Comparison of ENCODE assay signal across 1 cellular context in the genomic region with DNA sequence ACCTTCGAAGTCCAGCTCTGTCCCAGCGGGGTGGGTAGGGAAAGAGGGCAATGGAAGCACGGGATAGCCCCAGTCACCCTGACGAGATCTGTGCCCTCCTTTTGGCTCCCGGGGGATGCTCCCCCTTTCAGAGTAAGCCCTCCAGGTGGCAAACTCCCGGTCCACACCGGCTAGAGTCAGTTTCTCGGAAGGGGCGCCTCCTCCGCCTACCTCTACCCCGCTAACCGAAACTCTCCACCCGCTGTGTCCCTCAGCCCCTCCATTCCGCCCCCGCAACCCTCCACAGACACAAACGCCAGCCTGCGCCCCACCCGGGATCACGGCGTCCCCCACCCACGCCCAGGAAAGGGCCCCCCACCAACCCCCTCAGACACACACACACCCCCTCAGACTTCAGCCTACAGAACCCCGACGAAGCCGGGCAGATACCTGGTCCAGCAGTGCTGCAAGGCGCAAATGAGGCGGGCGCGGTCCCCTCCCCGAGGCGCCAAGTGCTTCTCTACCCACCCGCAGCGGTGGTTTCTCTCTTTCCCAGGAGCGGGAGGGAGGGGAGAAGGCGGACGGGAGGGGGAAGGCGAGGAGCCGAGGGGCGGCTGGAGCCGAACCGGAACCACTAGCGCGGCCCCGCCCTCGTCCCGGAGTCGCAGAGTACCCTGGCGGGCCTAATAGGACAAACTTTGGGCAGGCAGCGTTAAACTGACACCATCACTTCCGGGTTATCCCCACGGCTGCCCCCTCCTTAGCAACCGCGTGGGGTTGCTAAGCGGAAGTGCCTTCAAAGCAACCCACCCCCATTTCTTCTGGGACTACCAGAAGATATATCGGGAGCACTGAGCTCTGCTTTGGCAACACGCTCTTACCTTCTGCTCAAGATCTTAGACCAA.
A peak's percentile ranks its signal among the peaks of the same experiment; 100 is the strongest.
TF ChIP-seq lines count a peak whose summit lies in the region.

TSS of gene CSNK1G1 (minus strand) at position 615 of the 884 bp plus-strand sequence. CDS start 55,674 bp downstream, outside the sequence.

TF ChIP-seq in K562, 482 proteins besides CTCF, POLR2A, EP300 and RAD21 (continued from another document and continues in another):
- TF ChIP-seq, protein P1, sequence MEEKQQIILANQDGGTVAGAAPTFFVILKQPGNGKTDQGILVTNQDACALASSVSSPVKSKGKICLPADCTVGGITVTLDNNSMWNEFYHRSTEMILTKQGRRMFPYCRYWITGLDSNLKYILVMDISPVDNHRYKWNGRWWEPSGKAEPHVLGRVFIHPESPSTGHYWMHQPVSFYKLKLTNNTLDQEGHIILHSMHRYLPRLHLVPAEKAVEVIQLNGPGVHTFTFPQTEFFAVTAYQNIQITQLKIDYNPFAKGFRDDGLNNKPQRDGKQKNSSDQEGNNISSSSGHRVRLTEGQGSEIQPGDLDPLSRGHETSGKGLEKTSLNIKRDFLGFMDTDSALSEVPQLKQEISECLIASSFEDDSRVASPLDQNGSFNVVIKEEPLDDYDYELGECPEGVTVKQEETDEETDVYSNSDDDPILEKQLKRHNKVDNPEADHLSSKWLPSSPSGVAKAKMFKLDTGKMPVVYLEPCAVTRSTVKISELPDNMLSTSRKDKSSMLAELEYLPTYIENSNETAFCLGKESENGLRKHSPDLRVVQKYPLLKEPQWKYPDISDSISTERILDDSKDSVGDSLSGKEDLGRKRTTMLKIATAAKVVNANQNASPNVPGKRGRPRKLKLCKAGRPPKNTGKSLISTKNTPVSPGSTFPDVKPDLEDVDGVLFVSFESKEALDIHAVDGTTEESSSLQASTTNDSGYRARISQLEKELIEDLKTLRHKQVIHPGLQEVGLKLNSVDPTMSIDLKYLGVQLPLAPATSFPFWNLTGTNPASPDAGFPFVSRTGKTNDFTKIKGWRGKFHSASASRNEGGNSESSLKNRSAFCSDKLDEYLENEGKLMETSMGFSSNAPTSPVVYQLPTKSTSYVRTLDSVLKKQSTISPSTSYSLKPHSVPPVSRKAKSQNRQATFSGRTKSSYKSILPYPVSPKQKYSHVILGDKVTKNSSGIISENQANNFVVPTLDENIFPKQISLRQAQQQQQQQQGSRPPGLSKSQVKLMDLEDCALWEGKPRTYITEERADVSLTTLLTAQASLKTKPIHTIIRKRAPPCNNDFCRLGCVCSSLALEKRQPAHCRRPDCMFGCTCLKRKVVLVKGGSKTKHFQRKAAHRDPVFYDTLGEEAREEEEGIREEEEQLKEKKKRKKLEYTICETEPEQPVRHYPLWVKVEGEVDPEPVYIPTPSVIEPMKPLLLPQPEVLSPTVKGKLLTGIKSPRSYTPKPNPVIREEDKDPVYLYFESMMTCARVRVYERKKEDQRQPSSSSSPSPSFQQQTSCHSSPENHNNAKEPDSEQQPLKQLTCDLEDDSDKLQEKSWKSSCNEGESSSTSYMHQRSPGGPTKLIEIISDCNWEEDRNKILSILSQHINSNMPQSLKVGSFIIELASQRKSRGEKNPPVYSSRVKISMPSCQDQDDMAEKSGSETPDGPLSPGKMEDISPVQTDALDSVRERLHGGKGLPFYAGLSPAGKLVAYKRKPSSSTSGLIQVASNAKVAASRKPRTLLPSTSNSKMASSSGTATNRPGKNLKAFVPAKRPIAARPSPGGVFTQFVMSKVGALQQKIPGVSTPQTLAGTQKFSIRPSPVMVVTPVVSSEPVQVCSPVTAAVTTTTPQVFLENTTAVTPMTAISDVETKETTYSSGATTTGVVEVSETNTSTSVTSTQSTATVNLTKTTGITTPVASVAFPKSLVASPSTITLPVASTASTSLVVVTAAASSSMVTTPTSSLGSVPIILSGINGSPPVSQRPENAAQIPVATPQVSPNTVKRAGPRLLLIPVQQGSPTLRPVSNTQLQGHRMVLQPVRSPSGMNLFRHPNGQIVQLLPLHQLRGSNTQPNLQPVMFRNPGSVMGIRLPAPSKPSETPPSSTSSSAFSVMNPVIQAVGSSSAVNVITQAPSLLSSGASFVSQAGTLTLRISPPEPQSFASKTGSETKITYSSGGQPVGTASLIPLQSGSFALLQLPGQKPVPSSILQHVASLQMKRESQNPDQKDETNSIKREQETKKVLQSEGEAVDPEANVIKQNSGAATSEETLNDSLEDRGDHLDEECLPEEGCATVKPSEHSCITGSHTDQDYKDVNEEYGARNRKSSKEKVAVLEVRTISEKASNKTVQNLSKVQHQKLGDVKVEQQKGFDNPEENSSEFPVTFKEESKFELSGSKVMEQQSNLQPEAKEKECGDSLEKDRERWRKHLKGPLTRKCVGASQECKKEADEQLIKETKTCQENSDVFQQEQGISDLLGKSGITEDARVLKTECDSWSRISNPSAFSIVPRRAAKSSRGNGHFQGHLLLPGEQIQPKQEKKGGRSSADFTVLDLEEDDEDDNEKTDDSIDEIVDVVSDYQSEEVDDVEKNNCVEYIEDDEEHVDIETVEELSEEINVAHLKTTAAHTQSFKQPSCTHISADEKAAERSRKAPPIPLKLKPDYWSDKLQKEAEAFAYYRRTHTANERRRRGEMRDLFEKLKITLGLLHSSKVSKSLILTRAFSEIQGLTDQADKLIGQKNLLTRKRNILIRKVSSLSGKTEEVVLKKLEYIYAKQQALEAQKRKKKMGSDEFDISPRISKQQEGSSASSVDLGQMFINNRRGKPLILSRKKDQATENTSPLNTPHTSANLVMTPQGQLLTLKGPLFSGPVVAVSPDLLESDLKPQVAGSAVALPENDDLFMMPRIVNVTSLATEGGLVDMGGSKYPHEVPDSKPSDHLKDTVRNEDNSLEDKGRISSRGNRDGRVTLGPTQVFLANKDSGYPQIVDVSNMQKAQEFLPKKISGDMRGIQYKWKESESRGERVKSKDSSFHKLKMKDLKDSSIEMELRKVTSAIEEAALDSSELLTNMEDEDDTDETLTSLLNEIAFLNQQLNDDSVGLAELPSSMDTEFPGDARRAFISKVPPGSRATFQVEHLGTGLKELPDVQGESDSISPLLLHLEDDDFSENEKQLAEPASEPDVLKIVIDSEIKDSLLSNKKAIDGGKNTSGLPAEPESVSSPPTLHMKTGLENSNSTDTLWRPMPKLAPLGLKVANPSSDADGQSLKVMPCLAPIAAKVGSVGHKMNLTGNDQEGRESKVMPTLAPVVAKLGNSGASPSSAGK (IDR thresholded peaks at IDR 0.05), result no peak
- TF ChIP-seq, protein P2, sequence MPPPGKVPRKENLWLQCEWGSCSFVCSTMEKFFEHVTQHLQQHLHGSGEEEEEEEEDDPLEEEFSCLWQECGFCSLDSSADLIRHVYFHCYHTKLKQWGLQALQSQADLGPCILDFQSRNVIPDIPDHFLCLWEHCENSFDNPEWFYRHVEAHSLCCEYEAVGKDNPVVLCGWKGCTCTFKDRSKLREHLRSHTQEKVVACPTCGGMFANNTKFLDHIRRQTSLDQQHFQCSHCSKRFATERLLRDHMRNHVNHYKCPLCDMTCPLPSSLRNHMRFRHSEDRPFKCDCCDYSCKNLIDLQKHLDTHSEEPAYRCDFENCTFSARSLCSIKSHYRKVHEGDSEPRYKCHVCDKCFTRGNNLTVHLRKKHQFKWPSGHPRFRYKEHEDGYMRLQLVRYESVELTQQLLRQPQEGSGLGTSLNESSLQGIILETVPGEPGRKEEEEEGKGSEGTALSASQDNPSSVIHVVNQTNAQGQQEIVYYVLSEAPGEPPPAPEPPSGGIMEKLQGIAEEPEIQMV (tag; conservative IDR thresholded peaks at IDR 0.05; ENCODE audit: low read depth), result no peak
- TF ChIP-seq, protein P3, sequence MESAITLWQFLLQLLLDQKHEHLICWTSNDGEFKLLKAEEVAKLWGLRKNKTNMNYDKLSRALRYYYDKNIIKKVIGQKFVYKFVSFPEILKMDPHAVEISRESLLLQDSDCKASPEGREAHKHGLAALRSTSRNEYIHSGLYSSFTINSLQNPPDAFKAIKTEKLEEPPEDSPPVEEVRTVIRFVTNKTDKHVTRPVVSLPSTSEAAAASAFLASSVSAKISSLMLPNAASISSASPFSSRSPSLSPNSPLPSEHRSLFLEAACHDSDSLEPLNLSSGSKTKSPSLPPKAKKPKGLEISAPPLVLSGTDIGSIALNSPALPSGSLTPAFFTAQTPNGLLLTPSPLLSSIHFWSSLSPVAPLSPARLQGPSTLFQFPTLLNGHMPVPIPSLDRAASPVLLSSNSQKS (CRISPR knock-in tag; IDR thresholded peaks at IDR 0.05), result no peak
- TF ChIP-seq FOS (IDR thresholded peaks at IDR 0.05; ENCODE audit: extremely low read depth, insufficient read length) (no peak), RFX5 (IDR thresholded peaks at IDR 0.05; ENCODE audit: low read depth, low read length) (no peak), ZBED1 (IDR thresholded peaks at IDR 0.05) (no peak; the same call in 1 of the 2 replicates), MAX (CRISPR knock-in tag; IDR thresholded peaks at IDR 0.05) (peak; percentile 35; the same call in 1 of the 2 replicates), SRSF1 (IDR thresholded peaks at IDR 0.05; ENCODE audit: low read depth, low read length) (no peak), MXI1 (IDR thresholded peaks at IDR 0.05; ENCODE audit: low read depth, low read length) (peak; percentile 88), ESRRB (CRISPR knock-in tag; IDR thresholded peaks at IDR 0.05; ENCODE audit: borderline replicate concordance) (no peak), ZNF408 (CRISPR knock-in tag; IDR thresholded peaks at IDR 0.05; ENCODE audit: low read depth) (no peak), ZNF217 (CRISPR knock-in tag; IDR thresholded peaks at IDR 0.05) (no peak), ZNF12 (CRISPR knock-in tag; IDR thresholded peaks at IDR 0.05) (no peak), HDAC6 (IDR thresholded peaks at IDR 0.05; ENCODE audit: low read depth, low read length) (no peak), RBFOX2 (IDR thresholded peaks at IDR 0.05; ENCODE audit: low read depth, low read length) (peak; percentile 77), NR3C1 (CRISPR knock-in tag; IDR thresholded peaks at IDR 0.05) (no peak), ATF4 (CRISPR knock-in tag; IDR thresholded peaks at IDR 0.05) (no peak), CHD1 (IDR thresholded peaks at IDR 0.05; ENCODE audit: low read length) (no peak), JUNB (CRISPR knock-in tag; conservative IDR thresholded peaks at IDR 0.05) (no peak), U2AF1 (optimal IDR thresholded peaks at IDR 0.05; ENCODE audit: low read depth, low read length) (no peak), E2F3 (CRISPR knock-in tag; IDR thresholded peaks at IDR 0.05) (no peak), SP2 (IDR thresholded peaks at IDR 0.05; ENCODE audit: extremely low read depth, low read depth, low read length, poor library complexity, severe bottlenecking) (no peak), CEBPB (tag; IDR thresholded peaks at IDR 0.05) (no peak), MBD2 (IDR thresholded peaks at IDR 0.05; ENCODE audit: borderline replicate concordance, low read depth) (peak; percentile 61), FOXJ3 (CRISPR knock-in tag; IDR thresholded peaks at IDR 0.05) (no peak), ZFX (CRISPR knock-in tag; IDR thresholded peaks at IDR 0.05) (no peak), IRF2 (CRISPR knock-in tag; IDR thresholded peaks at IDR 0.05) (no peak)
- TF ChIP-seq, protein P4, sequence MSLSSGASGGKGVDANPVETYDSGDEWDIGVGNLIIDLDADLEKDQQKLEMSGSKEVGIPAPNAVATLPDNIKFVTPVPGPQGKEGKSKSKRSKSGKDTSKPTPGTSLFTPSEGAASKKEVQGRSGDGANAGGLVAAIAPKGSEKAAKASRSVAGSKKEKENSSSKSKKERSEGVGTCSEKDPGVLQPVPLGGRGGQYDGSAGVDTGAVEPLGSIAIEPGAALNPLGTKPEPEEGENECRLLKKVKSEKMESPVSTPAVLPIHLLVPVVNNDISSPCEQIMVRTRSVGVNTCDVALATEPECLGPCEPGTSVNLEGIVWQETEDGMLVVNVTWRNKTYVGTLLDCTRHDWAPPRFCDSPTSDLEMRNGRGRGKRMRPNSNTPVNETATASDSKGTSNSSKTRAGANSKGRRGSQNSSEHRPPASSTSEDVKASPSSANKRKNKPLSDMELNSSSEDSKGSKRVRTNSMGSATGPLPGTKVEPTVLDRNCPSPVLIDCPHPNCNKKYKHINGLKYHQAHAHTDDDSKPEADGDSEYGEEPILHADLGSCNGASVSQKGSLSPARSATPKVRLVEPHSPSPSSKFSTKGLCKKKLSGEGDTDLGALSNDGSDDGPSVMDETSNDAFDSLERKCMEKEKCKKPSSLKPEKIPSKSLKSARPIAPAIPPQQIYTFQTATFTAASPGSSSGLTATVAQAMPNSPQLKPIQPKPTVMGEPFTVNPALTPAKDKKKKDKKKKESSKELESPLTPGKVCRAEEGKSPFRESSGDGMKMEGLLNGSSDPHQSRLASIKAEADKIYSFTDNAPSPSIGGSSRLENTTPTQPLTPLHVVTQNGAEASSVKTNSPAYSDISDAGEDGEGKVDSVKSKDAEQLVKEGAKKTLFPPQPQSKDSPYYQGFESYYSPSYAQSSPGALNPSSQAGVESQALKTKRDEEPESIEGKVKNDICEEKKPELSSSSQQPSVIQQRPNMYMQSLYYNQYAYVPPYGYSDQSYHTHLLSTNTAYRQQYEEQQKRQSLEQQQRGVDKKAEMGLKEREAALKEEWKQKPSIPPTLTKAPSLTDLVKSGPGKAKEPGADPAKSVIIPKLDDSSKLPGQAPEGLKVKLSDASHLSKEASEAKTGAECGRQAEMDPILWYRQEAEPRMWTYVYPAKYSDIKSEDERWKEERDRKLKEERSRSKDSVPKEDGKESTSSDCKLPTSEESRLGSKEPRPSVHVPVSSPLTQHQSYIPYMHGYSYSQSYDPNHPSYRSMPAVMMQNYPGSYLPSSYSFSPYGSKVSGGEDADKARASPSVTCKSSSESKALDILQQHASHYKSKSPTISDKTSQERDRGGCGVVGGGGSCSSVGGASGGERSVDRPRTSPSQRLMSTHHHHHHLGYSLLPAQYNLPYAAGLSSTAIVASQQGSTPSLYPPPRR (CRISPR knock-in tag; IDR thresholded peaks at IDR 0.05; ENCODE audit: borderline replicate concordance), result no peak
- TF ChIP-seq, protein P5, sequence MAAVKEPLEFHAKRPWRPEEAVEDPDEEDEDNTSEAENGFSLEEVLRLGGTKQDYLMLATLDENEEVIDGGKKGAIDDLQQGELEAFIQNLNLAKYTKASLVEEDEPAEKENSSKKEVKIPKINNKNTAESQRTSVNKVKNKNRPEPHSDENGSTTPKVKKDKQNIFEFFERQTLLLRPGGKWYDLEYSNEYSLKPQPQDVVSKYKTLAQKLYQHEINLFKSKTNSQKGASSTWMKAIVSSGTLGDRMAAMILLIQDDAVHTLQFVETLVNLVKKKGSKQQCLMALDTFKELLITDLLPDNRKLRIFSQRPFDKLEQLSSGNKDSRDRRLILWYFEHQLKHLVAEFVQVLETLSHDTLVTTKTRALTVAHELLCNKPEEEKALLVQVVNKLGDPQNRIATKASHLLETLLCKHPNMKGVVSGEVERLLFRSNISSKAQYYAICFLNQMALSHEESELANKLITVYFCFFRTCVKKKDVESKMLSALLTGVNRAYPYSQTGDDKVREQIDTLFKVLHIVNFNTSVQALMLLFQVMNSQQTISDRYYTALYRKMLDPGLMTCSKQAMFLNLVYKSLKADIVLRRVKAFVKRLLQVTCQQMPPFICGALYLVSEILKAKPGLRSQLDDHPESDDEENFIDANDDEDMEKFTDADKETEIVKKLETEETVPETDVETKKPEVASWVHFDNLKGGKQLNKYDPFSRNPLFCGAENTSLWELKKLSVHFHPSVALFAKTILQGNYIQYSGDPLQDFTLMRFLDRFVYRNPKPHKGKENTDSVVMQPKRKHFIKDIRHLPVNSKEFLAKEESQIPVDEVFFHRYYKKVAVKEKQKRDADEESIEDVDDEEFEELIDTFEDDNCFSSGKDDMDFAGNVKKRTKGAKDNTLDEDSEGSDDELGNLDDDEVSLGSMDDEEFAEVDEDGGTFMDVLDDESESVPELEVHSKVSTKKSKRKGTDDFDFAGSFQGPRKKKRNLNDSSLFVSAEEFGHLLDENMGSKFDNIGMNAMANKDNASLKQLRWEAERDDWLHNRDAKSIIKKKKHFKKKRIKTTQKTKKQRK (IDR thresholded peaks at IDR 0.05; ENCODE audit: borderline replicate concordance, low read depth, low read length), result no peak
